5 cellular contexts compared by ENCODE assay signal in genomic region chr10:18298256-18298655, GRCh38.
"Had no signal": no experiment of that assay in that cellular context is flagged by ENCODE, and none has a peak within 500 bp of the region (broad histone marks: within the 10 kb centered on the region; RNA-seq: fewer than 3 reads in every experiment).

No MANE protein-coding gene starts in this region.

- H3K4me3 ChIP-seq: K562 had no signal

- DNase-seq: IMR-90, KBM-7, KG1 had no signal

- H3K27ac ChIP-seq: HL-60 had no signal
